In the genomic region with DNA sequence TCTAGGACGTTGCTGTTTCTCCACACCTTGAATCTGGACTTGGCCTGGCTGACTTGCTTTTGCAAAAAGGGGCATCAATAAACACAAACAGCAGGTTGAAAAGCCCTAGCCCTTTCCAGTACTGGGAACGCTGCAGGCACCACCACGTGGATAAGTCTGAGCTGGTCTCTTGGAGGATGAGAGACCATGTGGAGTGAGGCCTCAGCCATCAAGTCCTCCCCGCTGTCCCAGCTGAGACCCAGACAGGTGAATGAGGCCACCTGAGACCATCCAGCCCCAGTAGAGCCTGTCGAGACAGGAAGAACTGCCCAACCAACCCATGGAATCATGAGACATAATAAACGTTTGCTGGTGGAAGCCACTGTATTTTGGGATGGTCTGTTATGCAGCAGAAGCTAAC, we compare ENCODE assay signal across 20 cellular contexts.
DNase-seq lines count a peak whose midpoint lies in the region; ATAC-seq, FAIRE-seq and TF ChIP-seq lines count a peak whose summit lies in the region.
"Had no signal": no experiment of that assay in that cellular context is flagged by ENCODE, and none has a peak within 500 bp of the region (broad histone marks: within the 10 kb centered on the region; RNA-seq: fewer than 3 reads in every experiment).

No MANE protein-coding gene starts in this region.

- CTCF ChIA-PET in HepG2 (lab: Yijun Ruan, JAX; ENCODE audit: low intra/inter-chr PET ratio, low total read pairs), result no interaction called here

- TF ChIP-seq RAD21 in HepG2 (CRISPR knock-in tag; IDR thresholded peaks at IDR 0.05), result no peak

- no peak overlapping the region for H4K91ac ChIP-seq in trophoblast cell (ENCODE audit: low read depth, low read length)

- no peak overlapping the region for H2BK120ac ChIP-seq in trophoblast cell (ENCODE audit: insufficient read depth, low read length, poor library complexity)

- H2BK5ac ChIP-seq in trophoblast cell (ENCODE audit: low read depth, low read length, poor library complexity), result no peak overlapping the region

- no peak overlapping the region for H3K18ac ChIP-seq in trophoblast cell (ENCODE audit: low read length)

- H3K9me3 ChIP-seq in HepG2 (ENCODE audit: low read length) (no peaks in the 10 kb centered on the region), right lobe of liver (no peaks in the 10 kb centered on the region), iPS DF 6.9 (ENCODE audit: control insufficient read depth, insufficient read depth, low read length) (no peaks in the 10 kb centered on the region), trophoblast cell (ENCODE audit: insufficient read depth, low read depth, low read length) (peaks cover 2% of the 10 kb centered on the region)
- H3K9me3 ChIP-seq: BLaER1, Caco-2 had no signal

- no peaks in the 10 kb centered on the region for H4K20me1 ChIP-seq in HepG2 (ENCODE audit: insufficient read depth, low read length)
- H4K20me1 ChIP-seq: BLaER1 had no signal

- H3K9ac ChIP-seq in HepG2 (ENCODE audit: insufficient read depth, low read depth, low read length) (no peak overlapping the region), trophoblast cell (ENCODE audit: low read length) (no peak overlapping the region)
- H3K9ac ChIP-seq: BLaER1 had no signal

- TF ChIP-seq CTCF in HepG2 (CRISPR knock-in tag; IDR thresholded peaks at IDR 0.05) (no peak), right lobe of liver (IDR thresholded peaks at IDR 0.05) (no peak)

- H2AK5ac ChIP-seq in trophoblast cell (ENCODE audit: low read length), result no peak overlapping the region

- H4K8ac ChIP-seq in trophoblast cell (ENCODE audit: low read depth, low read length), result no peak overlapping the region

- H3K36me3 ChIP-seq in HepG2 (replicated peaks in 1 of 2; ENCODE audit: control insufficient read depth in 1 of 2, insufficient read depth in 2 of 2, low read length in 2 of 2) (no peaks in the 10 kb centered on the region), right lobe of liver (no peaks in the 10 kb centered on the region), iPS DF 6.9 (ENCODE audit: control insufficient read depth, insufficient read depth, low read length) (no peaks in the 10 kb centered on the region), trophoblast cell (ENCODE audit: control insufficient read depth in 1 of 2, insufficient read depth in 2 of 2, low read length in 2 of 2) (no peaks in the 10 kb centered on the region)
- H3K36me3 ChIP-seq: BLaER1 had no signal

- H3K23ac ChIP-seq in trophoblast cell (ENCODE audit: low read length), result peak overlapping the region; percentile 17

- H3K4me1 ChIP-seq in HepG2 (ENCODE audit: insufficient read depth, low read length), result no peaks in the 10 kb centered on the region
- no peaks in the 10 kb centered on the region for H3K4me1 ChIP-seq in right lobe of liver
- H3K4me1 ChIP-seq in iPS DF 6.9 (ENCODE audit: control insufficient read depth, insufficient read depth, low read length), result peaks cover 2% of the 10 kb centered on the region; the same call in 1 of the 2 replicates
- no peaks in the 10 kb centered on the region for H3K4me1 ChIP-seq in trophoblast cell (ENCODE audit: control insufficient read depth in 1 of 2, insufficient read depth in 2 of 2, low read length in 2 of 2)
- H3K4me1 ChIP-seq: Caco-2 had no signal

- no peaks in the 10 kb centered on the region for H3K79me1 ChIP-seq in trophoblast cell (ENCODE audit: low read length)

- ATAC-seq in HepG2, result no peak
- ATAC-seq in right lobe of liver, result no peak
- ATAC-seq: CD8-positive, alpha-beta T cell; HCT116 had no signal

- no peak overlapping the region for H2BK12ac ChIP-seq in trophoblast cell (ENCODE audit: low read length)

- 0% methylated on average over 2 of the region's 6 CpGs for WGBS in HepG2 (ENCODE audit: low lambda C conversion rate)
- WGBS in right lobe of liver (ENCODE audit: insufficient coverage, low coverage, low lambda C conversion rate, missing lambda C conversion rate), result 38% methylated on average over 2 of the region's 6 CpGs
- WGBS in iPS DF 6.9 (ENCODE audit: insufficient coverage, insufficient read length), result no CpG with 5 or more reads among the region's 6 CpGs
- no CpG with 5 or more reads among the region's 6 CpGs for WGBS in trophoblast cell (ENCODE audit: extremely low coverage, insufficient coverage, insufficient read length)

- BruUV-seq in HepG2 (replicated peaks; lab: Mats Ljungman, UMichigan), result no TSS peak

- no peak overlapping the region for H3K4ac ChIP-seq in trophoblast cell (ENCODE audit: low read depth, low read length)

- in situ Hi-C loops in HepG2 (cut with HindIII; ENCODE audit: extremely low pct_ligation_motif_present, low pct_unique_long_range_greater_than_20kb), result no loop called here

- intact Hi-C loops in HepG2 (cut with micrococcal nuclease; ENCODE audit: unreplicated experiment) (no loop called here), right lobe of liver (cut with DNase I) (no loop called here)

- H3K79me2 ChIP-seq in HepG2 (ENCODE audit: insufficient read depth, low read length) (no peaks in the 10 kb centered on the region), trophoblast cell (ENCODE audit: control insufficient read depth, insufficient read depth, low read length, poor library complexity) (no peaks in the 10 kb centered on the region)

- peaks cover 2 to 4% of the 10 kb centered on the region in 2 experiments; a peak in 3 of 5 replicates for H3K27me3 ChIP-seq in HepG2 (ENCODE audit: control insufficient read depth in 1 of 2, insufficient read depth in 2 of 2, low read length in 2 of 2)
- no peaks in the 10 kb centered on the region for H3K27me3 ChIP-seq in right lobe of liver
- H3K27me3 ChIP-seq in iPS DF 6.9 (ENCODE audit: control insufficient read depth, insufficient read depth, low read length), result no peaks in the 10 kb centered on the region
- no peaks in the 10 kb centered on the region for H3K27me3 ChIP-seq in trophoblast cell (ENCODE audit: insufficient read depth, low read length)
- H3K27me3 ChIP-seq: BLaER1 had no signal

- no peak for DNase-seq in HepG2 (ENCODE audit: low spot score)
- DNase-seq in right lobe of liver, result no peak
- DNase-seq in iPS DF 6.9 (ENCODE audit: low read depth, low spot score), result no peak
- DNase-seq in trophoblast cell, result no peak
- DNase-seq in activated CD4-positive, alpha-beta T cell treated with anti-CD3 and anti-CD28 coated beads, Interleukin-2, amount 50 U/mL, for 4 hours, result no peak
- DNase-seq in activated CD8-positive, alpha-beta memory T cell treated with anti-CD3 and anti-CD28 coated beads for 24 hours, result no peak
- DNase-seq: Caco-2; CD4-positive, CD25-positive, alpha-beta regulatory T cell; CD8-positive, alpha-beta T cell; DMS153; DND-41; GOT3; H7 had no signal

- no peak overlapping the region for H4K12ac ChIP-seq in trophoblast cell (ENCODE audit: low read depth, low read length)

- TF ChIP-seq POLR2A in HepG2 (IDR thresholded peaks at IDR 0.05; ENCODE audit: insufficient read depth in 1 of 2, low read depth in 2 of 2, low read length in 2 of 2) (no peak), right lobe of liver (IDR thresholded peaks at IDR 0.05) (no peak)

- H3K14ac ChIP-seq in trophoblast cell (ENCODE audit: low read length), result no peak overlapping the region

- POLR2A ChIA-PET in HepG2 (lab: Yijun Ruan, JAX), result no interaction called here

- TF ChIP-seq EP300 in HepG2 (IDR thresholded peaks at IDR 0.05; ENCODE audit: low read depth in 2 of 2, low read length in 2 of 2), result no peak
- no peak for TF ChIP-seq EP300 in HepG2 (CRISPR knock-in tag; IDR thresholded peaks at IDR 0.05; ENCODE audit: borderline replicate concordance)

- H3K27ac ChIP-seq in HepG2 (ENCODE audit: extremely low read length, insufficient read depth, low read length), result no peak overlapping the region
- no peak overlapping the region for H3K27ac ChIP-seq in right lobe of liver
- peak overlapping the region; percentile 65 for H3K27ac ChIP-seq in iPS DF 6.9 (ENCODE audit: low read length)
- H3K27ac ChIP-seq in trophoblast cell (ENCODE audit: low read depth, low read length), result no peak overlapping the region
- H3K27ac ChIP-seq: 22Rv1, BLaER1, C4-2B had no signal

- no peak for FAIRE-seq in HepG2 (lab: Jason Lieb, UNC)
- FAIRE-seq: A204.1, G401.6, GM12892 had no signal

- H3K4me2 ChIP-seq in HepG2 (ENCODE audit: low read depth, low read length), result no peak overlapping the region
- no peak overlapping the region for H3K4me2 ChIP-seq in trophoblast cell (ENCODE audit: low read length)
- H3K4me2 ChIP-seq: BLaER1 had no signal

- H2AFZ ChIP-seq in HepG2 (ENCODE audit: low read length), result no peak overlapping the region
- no peak overlapping the region for H2AFZ ChIP-seq in trophoblast cell (ENCODE audit: insufficient read depth, low read length, poor library complexity)

- H3K4me3 ChIP-seq in HepG2 (replicated peaks in 1 of 3; ENCODE audit: insufficient read depth in 1 of 3, low read depth in 2 of 3, low read length in 3 of 3), result no peak overlapping the region
- no peak overlapping the region for H3K4me3 ChIP-seq in right lobe of liver
- no peak overlapping the region for H3K4me3 ChIP-seq in iPS DF 6.9 (ENCODE audit: low read length)
- H3K4me3 ChIP-seq in trophoblast cell (ENCODE audit: low read depth, low read length), result no peak overlapping the region
- H3K4me3 ChIP-seq: BLaER1 had no signal

TF ChIP-seq in HepG2, 621 proteins besides CTCF, POLR2A, EP300 and RAD21:
- TF ChIP-seq RNF2 (conservative IDR thresholded peaks at IDR 0.05; ENCODE audit: low read depth) (no peak), KAT7 (CRISPR knock-in tag; IDR thresholded peaks at IDR 0.05; ENCODE audit: borderline replicate concordance) (no peak)
- TF ChIP-seq, protein P1, sequence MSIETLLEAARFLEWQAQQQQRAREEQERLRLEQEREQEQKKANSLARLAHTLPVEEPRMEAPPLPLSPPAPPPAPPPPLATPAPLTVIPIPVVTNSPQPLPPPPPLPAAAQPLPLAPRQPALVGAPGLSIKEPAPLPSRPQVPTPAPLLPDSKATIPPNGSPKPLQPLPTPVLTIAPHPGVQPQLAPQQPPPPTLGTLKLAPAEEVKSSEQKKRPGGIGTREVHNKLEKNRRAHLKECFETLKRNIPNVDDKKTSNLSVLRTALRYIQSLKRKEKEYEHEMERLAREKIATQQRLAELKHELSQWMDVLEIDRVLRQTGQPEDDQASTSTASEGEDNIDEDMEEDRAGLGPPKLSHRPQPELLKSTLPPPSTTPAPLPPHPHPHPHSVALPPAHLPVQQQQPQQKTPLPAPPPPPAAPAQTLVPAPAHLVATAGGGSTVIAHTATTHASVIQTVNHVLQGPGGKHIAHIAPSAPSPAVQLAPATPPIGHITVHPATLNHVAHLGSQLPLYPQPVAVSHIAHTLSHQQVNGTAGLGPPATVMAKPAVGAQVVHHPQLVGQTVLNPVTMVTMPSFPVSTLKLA (IDR thresholded peaks at IDR 0.05), result peak; percentile 91
